1 cellular context compared by ENCODE assay signal in genomic region chr15:74411686-74412085, GRCh38.
TF ChIP-seq lines count a peak whose summit lies in the region.

No MANE protein-coding gene starts in this region.

TF ChIP-seq in WTC11, 78 proteins besides CTCF, POLR2A, EP300 and RAD21:
- no peak for TF ChIP-seq EMX1 (CRISPR knock-in tag; IDR thresholded peaks at IDR 0.05)
- TF ChIP-seq SMAD3 (CRISPR knock-in tag; IDR thresholded peaks at IDR 0.05; ENCODE audit: borderline replicate concordance): no peak
